Comparison of ENCODE assay signal across 20 cellular contexts in genomic region chr15:58627046-58627445, GRCh38.
DNase-seq lines count a peak whose midpoint lies in the region; ATAC-seq and TF ChIP-seq lines count a peak whose summit lies in the region.
"Had no signal": no experiment of that assay in that cellular context is flagged by ENCODE, and none has a peak within 500 bp of the region (broad histone marks: within the 10 kb centered on the region; RNA-seq: fewer than 3 reads in every experiment).

No MANE protein-coding gene starts in this region.

- no peak for TF ChIP-seq POLR2A in gastrocnemius medialis (IDR thresholded peaks at IDR 0.05)

- H3K36me3 Mint-ChIP-seq in activated CD4-positive, alpha-beta T cell treated with anti-CD3 and anti-CD28 coated beads, Interleukin-2, amount 10 ng/mL, durations not matched to agents 24 days and 14 days (ENCODE audit: low read depth) = peaks cover 50% of the 10 kb centered on the region
- H3K36me3 Mint-ChIP-seq in T-cell = peaks cover 43% of the 10 kb centered on the region
- H3K36me3 Mint-ChIP-seq in dendritic cell treated with granulocyte-macrophage colony-stimulating factor and Interleukin-4, amounts not matched to agents 40 ng/mL and 50 ng/mL, for 4 days (ENCODE audit: low read depth) = peaks cover 58% of the 10 kb centered on the region
- H3K36me3 Mint-ChIP-seq in stimulated activated effector memory CD8-positive, alpha-beta T cell treated with anti-CD3 and anti-CD28 coated beads, Interleukin-12 subunit alpha, Interleukin-12 subunit beta, amount 100 ng/mL, for 72 hours = peaks cover 15% of the 10 kb centered on the region

- intact Hi-C loops in activated CD4-positive, alpha-beta T cell treated with anti-CD3 and anti-CD28 coated beads, Interleukin-2, amount 10 ng/mL, durations not matched to agents 24 days and 14 days (cut with micrococcal nuclease) = loop anchor here (5.0 kb wide), 1 partner anchor 170 kb away; no protein-coding TSS in a partner anchor
- intact Hi-C loops in dendritic cell treated with granulocyte-macrophage colony-stimulating factor and Interleukin-4, amounts not matched to agents 40 ng/mL and 50 ng/mL, for 4 days (cut with micrococcal nuclease) = no loop called here
- intact Hi-C loops in gastrocnemius medialis (cut with DNase I; ENCODE audit: low total_unique reads) (no loop called here), posterior cingulate gyrus (cut with DNase I) (no loop called here)

- peaks cover 0 to 14% of the 10 kb centered on the region in 2 donors for H3K36me3 ChIP-seq in gastrocnemius medialis

- peaks cover 54% of the 10 kb centered on the region for H3K4me1 Mint-ChIP-seq in activated CD4-positive, alpha-beta T cell treated with anti-CD3 and anti-CD28 coated beads, Interleukin-2, amount 10 ng/mL, durations not matched to agents 24 days and 14 days
- H3K4me1 Mint-ChIP-seq in T-cell = peaks cover 64 to 77% (median 74%) of the 10 kb centered on the region in 3 donors
- peaks cover 28% of the 10 kb centered on the region for H3K4me1 Mint-ChIP-seq in dendritic cell treated with granulocyte-macrophage colony-stimulating factor and Interleukin-4, amounts not matched to agents 40 ng/mL and 50 ng/mL, for 4 days (ENCODE audit: low read depth)
- peaks cover 63% of the 10 kb centered on the region for H3K4me1 Mint-ChIP-seq in stimulated activated effector memory CD8-positive, alpha-beta T cell treated with anti-CD3 and anti-CD28 coated beads, Interleukin-12 subunit alpha, Interleukin-12 subunit beta, amount 100 ng/mL, for 72 hours

- ATAC-seq in T-cell (replicated peaks in 1 of 4) (peak in 2 of 4 experiments; percentile 25 to 34), gastrocnemius medialis (no peak), HG03460 (IDR thresholded peaks at IDR 0.05; ENCODE audit: unreplicated experiment) (no peak)
- no peak for ATAC-seq in stimulated activated effector memory CD8-positive, alpha-beta T cell treated with anti-CD3 and anti-CD28 coated beads, Interleukin-12 subunit alpha, Interleukin-12 subunit beta, amount 100 ng/mL, for 72 hours
- ATAC-seq: WTC11 had no signal

- in situ Hi-C loops in gastrocnemius medialis (cut with MboI; ENCODE audit: low sequenced_read_pairs in 4 of 4) = no loop called here

- no peaks in the 10 kb centered on the region for H3K27me3 ChIP-seq in gastrocnemius medialis

- H3K9me3 Mint-ChIP-seq in activated CD4-positive, alpha-beta T cell treated with anti-CD3 and anti-CD28 coated beads, Interleukin-2, amount 10 ng/mL, durations not matched to agents 24 days and 14 days = peaks cover 5% of the 10 kb centered on the region
- no peaks in the 10 kb centered on the region for H3K9me3 Mint-ChIP-seq in T-cell
- no peaks in the 10 kb centered on the region for H3K9me3 Mint-ChIP-seq in dendritic cell treated with granulocyte-macrophage colony-stimulating factor and Interleukin-4, amounts not matched to agents 40 ng/mL and 50 ng/mL, for 4 days
- no peaks in the 10 kb centered on the region for H3K9me3 Mint-ChIP-seq in stimulated activated effector memory CD8-positive, alpha-beta T cell treated with anti-CD3 and anti-CD28 coated beads, Interleukin-12 subunit alpha, Interleukin-12 subunit beta, amount 100 ng/mL, for 72 hours

- peaks cover 19 to 28% of the 10 kb centered on the region in 2 donors for H3K4me1 ChIP-seq in gastrocnemius medialis

- H3K9me3 ChIP-seq in gastrocnemius medialis = no peaks in the 10 kb centered on the region
- H3K9me3 ChIP-seq: thoracic aorta had no signal

- TF ChIP-seq CTCF in gastrocnemius medialis (IDR thresholded peaks at IDR 0.05 in 4 of 5, conservative IDR thresholded peaks at IDR 0.05 in 1 of 5) = no peak

- DNase-seq in activated CD4-positive, alpha-beta T cell treated with anti-CD3 and anti-CD28 coated beads, Interleukin-2, amount 10 ng/mL, durations not matched to agents 24 days and 14 days = no peak
- DNase-seq in activated CD4-positive, alpha-beta T cell treated with anti-CD3 and anti-CD28 coated beads for 48 hours = no peak
- DNase-seq in T-cell (no peak), gastrocnemius medialis (no peak), posterior cingulate gyrus (no peak)
- DNase-seq in stimulated activated effector memory CD8-positive, alpha-beta T cell treated with anti-CD3 and anti-CD28 coated beads, Interleukin-12 subunit alpha, Interleukin-12 subunit beta, amount 100 ng/mL, for 72 hours (ENCODE audit: low spot score in 2 of 2) = no peak
- DNase-seq: amygdala; C1 segment of cervical spinal cord; DND-41; GOT3; hypothalamus; MV-4-11; NCI-H2029; NCI-H510A; stimulated activated CD4-positive, alpha-beta T cell treated with anti-CD3 and anti-CD28 coated beads, Interleukin-4, amount 100 ng/mL, for 24 hours had no signal

- POLR2A ChIA-PET in T-cell (lab: Charles Lee) = interaction anchor here in 1 of 2 donors (0.6 kb wide), 1 partner anchor 111 kb away, joined by 3 read pairs; no protein-coding TSS in a partner anchor

- CTCF ChIA-PET in T-cell (lab: Charles Lee) = no interaction called here

- no peak overlapping the region for H3K4me3 ChIP-seq in gastrocnemius medialis
- H3K4me3 ChIP-seq: thoracic aorta had no signal

- no peaks in the 10 kb centered on the region for H3K27me3 Mint-ChIP-seq in activated CD4-positive, alpha-beta T cell treated with anti-CD3 and anti-CD28 coated beads, Interleukin-2, amount 10 ng/mL, durations not matched to agents 24 days and 14 days
- H3K27me3 Mint-ChIP-seq in T-cell = no peaks in the 10 kb centered on the region
- no peaks in the 10 kb centered on the region for H3K27me3 Mint-ChIP-seq in dendritic cell treated with granulocyte-macrophage colony-stimulating factor and Interleukin-4, amounts not matched to agents 40 ng/mL and 50 ng/mL, for 4 days

- peak overlapping the region in 2 of 4 donors; percentile 69 to 77 for H3K27ac ChIP-seq in gastrocnemius medialis
- H3K27ac ChIP-seq: HL-60, thoracic aorta had no signal

- H3K27ac Mint-ChIP-seq in activated CD4-positive, alpha-beta T cell treated with anti-CD3 and anti-CD28 coated beads, Interleukin-2, amount 10 ng/mL, durations not matched to agents 24 days and 14 days = peak overlapping the region; percentile 93
- H3K27ac Mint-ChIP-seq in T-cell = peak overlapping the region; percentile 98 to 99
- H3K27ac Mint-ChIP-seq in dendritic cell treated with granulocyte-macrophage colony-stimulating factor and Interleukin-4, amounts not matched to agents 40 ng/mL and 50 ng/mL, for 4 days = peak overlapping the region; percentile 74
- peak overlapping the region; percentile 99 for H3K27ac Mint-ChIP-seq in stimulated activated effector memory CD8-positive, alpha-beta T cell treated with anti-CD3 and anti-CD28 coated beads, Interleukin-12 subunit alpha, Interleukin-12 subunit beta, amount 100 ng/mL, for 72 hours
- H3K27ac Mint-ChIP-seq: WTC11 had no signal

- peak overlapping the region; percentile 84 for H3K4me3 Mint-ChIP-seq in activated CD4-positive, alpha-beta T cell treated with anti-CD3 and anti-CD28 coated beads, Interleukin-2, amount 10 ng/mL, durations not matched to agents 24 days and 14 days
- peak overlapping the region; percentile 76 to 81 (median 79) for H3K4me3 Mint-ChIP-seq in T-cell
- H3K4me3 Mint-ChIP-seq in dendritic cell treated with granulocyte-macrophage colony-stimulating factor and Interleukin-4, amounts not matched to agents 40 ng/mL and 50 ng/mL, for 4 days = no peak overlapping the region
- peak overlapping the region; percentile 60 for H3K4me3 Mint-ChIP-seq in stimulated activated effector memory CD8-positive, alpha-beta T cell treated with anti-CD3 and anti-CD28 coated beads, Interleukin-12 subunit alpha, Interleukin-12 subunit beta, amount 100 ng/mL, for 72 hours
- H3K4me3 Mint-ChIP-seq: WTC11 had no signal
